19 cellular contexts compared by ENCODE assay signal in the genomic region with DNA sequence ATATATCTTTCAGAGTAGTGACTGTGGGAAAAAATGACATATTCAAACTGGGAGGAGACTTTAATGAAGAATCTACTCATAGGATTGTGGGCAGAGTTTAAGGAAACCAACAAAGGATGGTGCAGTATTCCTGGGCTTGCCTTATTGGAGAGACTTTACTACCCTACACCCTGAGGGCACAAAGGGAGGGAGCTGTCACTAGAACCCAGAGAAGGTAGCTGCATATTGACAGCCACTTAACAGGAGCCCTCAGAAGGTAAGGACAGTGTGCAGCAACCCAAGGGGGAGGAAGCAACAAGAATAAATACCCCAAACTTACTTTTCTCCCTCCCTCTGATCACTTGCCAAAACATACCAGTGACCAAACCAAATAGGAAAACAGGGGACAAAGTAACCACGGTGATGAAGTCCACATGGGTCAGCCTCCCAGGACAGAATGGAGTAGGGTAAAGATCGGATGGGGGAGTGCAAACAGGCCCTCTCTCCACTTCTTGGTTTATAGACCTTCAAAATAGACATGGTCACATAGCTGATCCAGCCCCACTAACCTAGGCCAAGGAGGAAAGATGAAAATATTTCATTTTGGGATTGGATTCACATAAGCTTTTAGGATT.
DNase-seq lines count a peak whose midpoint lies in the region; ATAC-seq, FAIRE-seq and TF ChIP-seq lines count a peak whose summit lies in the region.
"Had no signal": no experiment of that assay in that cellular context is flagged by ENCODE, and none has a peak within 500 bp of the region (broad histone marks: within the 10 kb centered on the region; RNA-seq: fewer than 3 reads in every experiment).

No MANE protein-coding gene starts in this region.

- H2AFZ ChIP-seq in HepG2 (ENCODE audit: low read length) (no peak overlapping the region), osteoblast (ENCODE audit: low read length) (peak overlapping the region; percentile 10)

- BruUV-seq in HepG2 (replicated peaks; lab: Mats Ljungman, UMichigan) = no TSS peak

- H3K27me3 ChIP-seq in liver (ENCODE audit: control insufficient read depth in 4 of 4, insufficient read depth in 4 of 4, low read length in 3 of 4) (no peaks in the 10 kb centered on the region), HepG2 (ENCODE audit: control insufficient read depth in 1 of 2, insufficient read depth in 2 of 2, low read length in 2 of 2) (no peaks in the 10 kb centered on the region), bronchial epithelial cell (ENCODE audit: control insufficient read depth, insufficient read depth, low read length) (no peaks in the 10 kb centered on the region), osteoblast (ENCODE audit: insufficient read depth, low read length) (no peaks in the 10 kb centered on the region)
- H3K27me3 ChIP-seq: BE2C had no signal

- peaks cover 0 to 6% (median 1%) of the 10 kb centered on the region in 4 donors for H3K4me1 ChIP-seq in liver (ENCODE audit: control insufficient read depth in 4 of 4, insufficient read depth in 4 of 4, low read length in 3 of 4)
- peaks cover 6% of the 10 kb centered on the region; the same call in 1 of the 2 replicates for H3K4me1 ChIP-seq in HepG2 (ENCODE audit: insufficient read depth, low read length)
- no peaks in the 10 kb centered on the region for H3K4me1 ChIP-seq in osteoblast (ENCODE audit: insufficient read depth, low read length)
- H3K4me1 ChIP-seq: BE2C had no signal

- H3K4me2 ChIP-seq in HepG2 (ENCODE audit: low read depth, low read length) (no peak overlapping the region), osteoblast (ENCODE audit: insufficient read depth, low read length) (no peak overlapping the region)

- TF ChIP-seq RAD21 in liver (IDR thresholded peaks at IDR 0.05) (peak in 1 of 2 donors; percentile 20), HepG2 (CRISPR knock-in tag; IDR thresholded peaks at IDR 0.05) (no peak)

- in situ Hi-C loops in HepG2 (cut with HindIII; ENCODE audit: extremely low pct_ligation_motif_present, low pct_unique_long_range_greater_than_20kb) = no loop called here

- DNase-seq in HepG2 (ENCODE audit: low spot score) (no peak), bronchial epithelial cell (ENCODE audit: low read depth) (no peak), osteoblast (ENCODE audit: insufficient read length, low spot score, missing footprints) (no peak), T-helper 9 cell (no peak), epidermal melanocyte (ENCODE audit: insufficient read length, low spot score) (no peak)
- no peak for DNase-seq in activated CD4-positive, alpha-beta T cell treated with anti-CD3 and anti-CD28 coated beads, Interleukin-2, amount 50 U/mL, for 4 hours
- DNase-seq: 8988T; BE2C; C1 segment of cervical spinal cord; CD4-positive, CD25-positive, alpha-beta regulatory T cell; CD8-positive, alpha-beta memory T cell; COR-L47; DMS 273 treated with DMSO at 0.1 percent for 48 hours; DMS53; DND-41; EL had no signal

- 45% methylated on average over 2 of the region's 2 CpGs for WGBS in liver
- 4% methylated on average over 2 of the region's 2 CpGs for WGBS in HepG2 (ENCODE audit: low lambda C conversion rate)

- H4K20me1 ChIP-seq in HepG2 (ENCODE audit: insufficient read depth, low read length) (no peaks in the 10 kb centered on the region), osteoblast (ENCODE audit: insufficient read depth, low read length) (no peaks in the 10 kb centered on the region)

- H3K9ac ChIP-seq in liver (ENCODE audit: low read depth in 1 of 2, low read length in 2 of 2) = no peak overlapping the region
- H3K9ac ChIP-seq in HepG2 (ENCODE audit: insufficient read depth, low read depth, low read length) = no peak overlapping the region

- POLR2A ChIA-PET in HepG2 (lab: Yijun Ruan, JAX) = no interaction called here

- no peak; the same call in 2 of the 3 replicates for ATAC-seq in HepG2
- ATAC-seq: GM12878 had no signal

- CTCF ChIA-PET in HepG2 (lab: Yijun Ruan, JAX; ENCODE audit: low intra/inter-chr PET ratio, low total read pairs) = no interaction called here

- H3K4me3 ChIP-seq in liver (ENCODE audit: low read depth in 1 of 3, low read length in 3 of 3) = no peak overlapping the region
- no peak overlapping the region for H3K4me3 ChIP-seq in HepG2 (replicated peaks in 1 of 3; ENCODE audit: insufficient read depth in 1 of 3, low read depth in 2 of 3, low read length in 3 of 3)
- no peak overlapping the region for H3K4me3 ChIP-seq in bronchial epithelial cell (ENCODE audit: low read depth, low read length)
- H3K4me3 ChIP-seq in osteoblast (ENCODE audit: insufficient read depth, low read length) = no peak overlapping the region
- H3K4me3 ChIP-seq: GM12878, HAP-1 had no signal

- peaks cover 0 to 4% (median 0%) of the 10 kb centered on the region in 4 donors for H3K9me3 ChIP-seq in liver (ENCODE audit: control insufficient read depth in 4 of 4, low read length in 3 of 4)
- no peaks in the 10 kb centered on the region for H3K9me3 ChIP-seq in HepG2 (ENCODE audit: low read length)
- H3K9me3 ChIP-seq in osteoblast (ENCODE audit: low read depth, low read length) = no peaks in the 10 kb centered on the region
- H3K9me3 ChIP-seq: BE2C, HAP-1 had no signal

- TF ChIP-seq CTCF in liver (IDR thresholded peaks at IDR 0.05; ENCODE audit: low read depth, low read length, missing input control) = no peak
- TF ChIP-seq CTCF in HepG2 (CRISPR knock-in tag; IDR thresholded peaks at IDR 0.05) = no peak
- no peak for TF ChIP-seq CTCF in bronchial epithelial cell (IDR thresholded peaks at IDR 0.05; ENCODE audit: insufficient read depth, low read length, severe bottlenecking)
- TF ChIP-seq CTCF in osteoblast (IDR thresholded peaks at IDR 0.05; ENCODE audit: extremely low read depth, low read depth, low read length) = no peak

- H3K36me3 ChIP-seq in liver (ENCODE audit: control insufficient read depth in 4 of 4, insufficient read depth in 3 of 4, low read depth in 1 of 4, low read length in 3 of 4) (no peaks in the 10 kb centered on the region), HepG2 (replicated peaks in 1 of 2; ENCODE audit: control insufficient read depth in 1 of 2, insufficient read depth in 2 of 2, low read length in 2 of 2) (no peaks in the 10 kb centered on the region), bronchial epithelial cell (ENCODE audit: control insufficient read depth, insufficient read depth, low read length) (no peaks in the 10 kb centered on the region), osteoblast (ENCODE audit: insufficient read depth, low read length) (no peaks in the 10 kb centered on the region)
- H3K36me3 ChIP-seq: BE2C, HAP-1 had no signal

- TF ChIP-seq EP300 in HepG2 (IDR thresholded peaks at IDR 0.05; ENCODE audit: low read depth in 2 of 2, low read length in 2 of 2) (no peak), HepG2 (CRISPR knock-in tag; IDR thresholded peaks at IDR 0.05; ENCODE audit: borderline replicate concordance) (no peak)

- no peaks in the 10 kb centered on the region for H3K79me2 ChIP-seq in HepG2 (ENCODE audit: insufficient read depth, low read length)
- H3K79me2 ChIP-seq in osteoblast (ENCODE audit: insufficient read depth, low read length) = no peaks in the 10 kb centered on the region

- no peak for FAIRE-seq in HepG2 (lab: Jason Lieb, UNC)
- FAIRE-seq in bronchial epithelial cell (lab: Jason Lieb, UNC) = peak; percentile 50
- FAIRE-seq: GM12878 had no signal

- TF ChIP-seq POLR2A in HepG2 (IDR thresholded peaks at IDR 0.05; ENCODE audit: insufficient read depth in 1 of 2, low read depth in 2 of 2, low read length in 2 of 2) = no peak

- H3K27ac ChIP-seq in liver (ENCODE audit: low read depth in 1 of 2, low read length in 2 of 2) = no peak overlapping the region
- H3K27ac ChIP-seq in HepG2 (ENCODE audit: extremely low read length, insufficient read depth, low read length) = no peak overlapping the region
- no peak overlapping the region for H3K27ac ChIP-seq in osteoblast (ENCODE audit: low read depth, low read length)

- intact Hi-C loops in HepG2 (cut with micrococcal nuclease; ENCODE audit: unreplicated experiment) = no loop called here

TF ChIP-seq in liver, 16 proteins besides CTCF, POLR2A, EP300 and RAD21 (continues in another document):
- TF ChIP-seq, protein P1, sequence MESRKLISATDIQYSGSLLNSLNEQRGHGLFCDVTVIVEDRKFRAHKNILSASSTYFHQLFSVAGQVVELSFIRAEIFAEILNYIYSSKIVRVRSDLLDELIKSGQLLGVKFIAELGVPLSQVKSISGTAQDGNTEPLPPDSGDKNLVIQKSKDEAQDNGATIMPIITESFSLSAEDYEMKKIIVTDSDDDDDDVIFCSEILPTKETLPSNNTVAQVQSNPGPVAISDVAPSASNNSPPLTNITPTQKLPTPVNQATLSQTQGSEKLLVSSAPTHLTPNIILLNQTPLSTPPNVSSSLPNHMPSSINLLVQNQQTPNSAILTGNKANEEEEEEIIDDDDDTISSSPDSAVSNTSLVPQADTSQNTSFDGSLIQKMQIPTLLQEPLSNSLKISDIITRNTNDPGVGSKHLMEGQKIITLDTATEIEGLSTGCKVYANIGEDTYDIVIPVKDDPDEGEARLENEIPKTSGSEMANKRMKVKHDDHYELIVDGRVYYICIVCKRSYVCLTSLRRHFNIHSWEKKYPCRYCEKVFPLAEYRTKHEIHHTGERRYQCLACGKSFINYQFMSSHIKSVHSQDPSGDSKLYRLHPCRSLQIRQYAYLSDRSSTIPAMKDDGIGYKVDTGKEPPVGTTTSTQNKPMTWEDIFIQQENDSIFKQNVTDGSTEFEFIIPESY (IDR thresholded peaks at IDR 0.05) = no peak
- peak; percentile 59 for TF ChIP-seq SP1 (IDR thresholded peaks at IDR 0.05)

TF ChIP-seq in HepG2, 621 proteins besides CTCF, POLR2A, EP300 and RAD21 (continues in another document):
- TF ChIP-seq, protein P2, sequence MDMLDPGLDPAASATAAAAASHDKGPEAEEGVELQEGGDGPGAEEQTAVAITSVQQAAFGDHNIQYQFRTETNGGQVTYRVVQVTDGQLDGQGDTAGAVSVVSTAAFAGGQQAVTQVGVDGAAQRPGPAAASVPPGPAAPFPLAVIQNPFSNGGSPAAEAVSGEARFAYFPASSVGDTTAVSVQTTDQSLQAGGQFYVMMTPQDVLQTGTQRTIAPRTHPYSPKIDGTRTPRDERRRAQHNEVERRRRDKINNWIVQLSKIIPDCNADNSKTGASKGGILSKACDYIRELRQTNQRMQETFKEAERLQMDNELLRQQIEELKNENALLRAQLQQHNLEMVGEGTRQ (IDR thresholded peaks at IDR 0.05; ENCODE audit: low read depth, low read length) = no peak
- TF ChIP-seq, protein P2 (CRISPR knock-in tag; IDR thresholded peaks at IDR 0.05; ENCODE audit: borderline replicate concordance) = no peak
- TF ChIP-seq ZMYM3 (CRISPR knock-in tag; IDR thresholded peaks at IDR 0.05) (no peak), SPEN (CRISPR knock-in tag; IDR thresholded peaks at IDR 0.05; ENCODE audit: low read depth) (no peak)
